1 cellular context compared by ENCODE assay signal in the genomic region with DNA sequence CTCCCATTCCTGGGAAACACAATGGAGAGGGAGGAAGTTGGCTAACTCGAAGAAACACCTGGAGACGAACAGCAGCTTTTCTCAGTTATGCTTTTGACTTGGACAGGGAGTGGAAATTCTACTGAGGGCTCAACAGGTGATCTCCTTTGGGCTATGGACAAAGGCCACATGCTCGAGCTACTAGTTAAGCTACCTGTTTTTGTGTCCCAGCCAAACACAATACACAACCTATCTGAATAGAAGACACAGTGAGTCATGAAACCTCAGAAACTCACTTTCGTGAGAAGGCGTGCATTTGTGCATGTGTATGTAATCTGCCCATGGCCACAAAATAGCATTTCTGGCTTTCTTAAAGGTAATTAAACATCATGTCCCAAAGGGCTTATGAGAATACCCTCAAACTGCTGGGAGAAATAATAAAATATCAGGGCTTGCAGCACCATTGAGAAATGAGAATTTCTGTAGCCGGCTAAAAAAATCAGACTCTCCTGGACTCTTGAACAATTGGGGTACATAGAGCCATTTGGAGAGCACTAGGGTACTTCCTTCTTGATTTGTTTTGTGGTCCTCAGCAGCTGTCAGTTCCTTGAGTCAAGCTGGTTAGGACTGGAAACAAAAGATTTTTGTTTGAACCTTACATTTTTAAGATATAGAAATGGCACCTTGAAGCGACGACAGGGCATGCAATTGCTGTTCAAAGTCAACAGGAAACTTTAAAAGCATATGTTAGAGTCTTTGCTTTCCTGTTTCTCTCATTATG.
TF ChIP-seq lines count a peak whose summit lies in the region.

No MANE protein-coding gene starts in this region.

TF ChIP-seq in K562, 482 proteins besides CTCF, POLR2A, EP300 and RAD21 (continued from another document):
- TF ChIP-seq, protein P1, sequence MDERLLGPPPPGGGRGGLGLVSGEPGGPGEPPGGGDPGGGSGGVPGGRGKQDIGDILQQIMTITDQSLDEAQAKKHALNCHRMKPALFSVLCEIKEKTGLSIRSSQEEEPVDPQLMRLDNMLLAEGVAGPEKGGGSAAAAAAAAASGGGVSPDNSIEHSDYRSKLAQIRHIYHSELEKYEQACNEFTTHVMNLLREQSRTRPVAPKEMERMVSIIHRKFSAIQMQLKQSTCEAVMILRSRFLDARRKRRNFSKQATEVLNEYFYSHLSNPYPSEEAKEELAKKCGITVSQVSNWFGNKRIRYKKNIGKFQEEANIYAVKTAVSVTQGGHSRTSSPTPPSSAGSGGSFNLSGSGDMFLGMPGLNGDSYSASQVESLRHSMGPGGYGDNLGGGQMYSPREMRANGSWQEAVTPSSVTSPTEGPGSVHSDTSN (CRISPR knock-in tag; IDR thresholded peaks at IDR 0.05; ENCODE audit: low read depth): no peak
- TF ChIP-seq, protein P1 (tag; conservative IDR thresholded peaks at IDR 0.05; ENCODE audit: low read depth): no peak
- TF ChIP-seq, protein P2, sequence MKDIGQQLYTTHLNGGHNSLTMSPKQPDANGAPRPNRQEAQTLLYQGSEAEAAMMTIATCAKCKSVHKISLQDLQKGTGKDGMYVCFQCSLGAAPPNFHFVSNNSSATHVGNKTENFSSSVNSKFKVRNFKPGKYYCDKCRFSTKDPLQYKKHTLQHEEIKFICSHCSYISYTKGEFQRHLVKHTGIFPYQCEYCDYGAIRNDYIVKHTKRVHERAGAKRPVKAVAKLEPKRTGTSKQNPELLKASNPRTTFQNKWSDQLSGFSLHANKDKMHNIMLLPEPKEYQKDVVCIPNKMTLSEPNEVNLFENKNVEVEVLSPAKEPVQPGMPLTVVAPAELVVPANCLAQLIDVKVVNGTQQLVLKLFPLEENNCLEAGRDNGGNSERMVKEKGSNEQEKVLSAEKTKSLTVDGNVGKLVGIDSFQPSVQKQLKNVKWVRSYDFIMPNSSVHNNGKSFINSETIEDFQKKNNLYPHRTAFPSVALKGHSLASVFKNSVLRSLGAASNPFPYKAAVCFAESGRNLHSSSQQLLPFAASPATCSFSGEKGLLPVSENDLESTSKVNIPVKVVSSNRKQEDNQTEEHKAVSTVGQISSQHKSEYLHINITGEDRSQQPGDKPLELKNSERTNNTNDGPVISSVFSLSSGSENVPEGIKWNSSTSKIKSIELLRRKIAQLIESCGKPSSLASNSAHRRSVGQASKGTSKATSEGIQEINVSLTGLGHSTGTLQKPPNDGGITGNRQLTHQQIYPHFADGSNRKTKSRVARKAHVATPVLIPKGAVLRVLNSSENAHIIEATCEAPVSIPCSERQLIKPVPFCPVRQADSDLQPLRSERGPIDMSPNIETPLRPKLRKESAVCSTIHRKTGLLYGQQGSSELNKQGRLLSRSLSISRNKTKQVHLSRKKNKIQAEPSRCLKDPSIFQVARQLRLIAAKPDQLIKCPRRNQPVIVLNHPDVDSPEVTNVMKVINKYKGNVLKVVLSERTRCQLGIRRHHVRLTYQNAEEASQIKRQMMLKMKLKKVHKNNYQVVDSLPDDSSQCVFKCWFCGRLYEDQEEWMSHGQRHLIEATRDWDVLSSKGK (CRISPR knock-in tag; IDR thresholded peaks at IDR 0.05): no peak
- TF ChIP-seq, protein P3, sequence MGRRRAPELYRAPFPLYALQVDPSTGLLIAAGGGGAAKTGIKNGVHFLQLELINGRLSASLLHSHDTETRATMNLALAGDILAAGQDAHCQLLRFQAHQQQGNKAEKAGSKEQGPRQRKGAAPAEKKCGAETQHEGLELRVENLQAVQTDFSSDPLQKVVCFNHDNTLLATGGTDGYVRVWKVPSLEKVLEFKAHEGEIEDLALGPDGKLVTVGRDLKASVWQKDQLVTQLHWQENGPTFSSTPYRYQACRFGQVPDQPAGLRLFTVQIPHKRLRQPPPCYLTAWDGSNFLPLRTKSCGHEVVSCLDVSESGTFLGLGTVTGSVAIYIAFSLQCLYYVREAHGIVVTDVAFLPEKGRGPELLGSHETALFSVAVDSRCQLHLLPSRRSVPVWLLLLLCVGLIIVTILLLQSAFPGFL (CRISPR knock-in tag; IDR thresholded peaks at IDR 0.05): no peak
- no peak for TF ChIP-seq DACH1 (IDR thresholded peaks at IDR 0.05; ENCODE audit: partially characterized antibody)
- no peak for TF ChIP-seq POLR2H (tag; IDR thresholded peaks at IDR 0.05; ENCODE audit: low read depth)
